Comparison of ENCODE assay signal across 1 cellular context in the genomic region with DNA sequence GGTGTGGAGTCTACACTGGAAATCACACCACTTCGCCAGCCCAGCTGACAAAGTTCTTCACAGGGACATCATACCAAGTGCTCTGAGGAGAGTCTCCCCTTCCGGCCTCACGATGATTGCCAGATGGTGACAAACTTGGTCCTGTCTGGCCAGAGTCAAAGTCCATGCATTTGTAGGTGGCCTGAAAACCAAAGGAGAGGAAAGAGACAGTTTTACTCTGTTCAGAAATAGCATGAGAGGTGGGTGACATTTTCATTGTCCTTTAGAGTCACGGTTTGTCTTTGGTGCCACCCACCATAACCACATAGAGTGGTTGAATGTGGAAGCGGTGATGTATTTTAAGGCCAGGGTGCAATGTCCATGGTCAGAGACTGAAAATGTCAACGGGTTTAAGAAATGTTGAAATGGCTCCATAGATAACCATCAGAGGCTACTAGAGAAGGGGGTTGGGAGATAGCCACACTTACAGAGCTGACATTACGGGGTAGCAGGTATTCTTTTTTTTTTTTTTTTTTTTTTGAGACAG.
TF ChIP-seq lines count a peak whose summit lies in the region.

No MANE protein-coding gene starts in this region.

TF ChIP-seq in HepG2, 621 proteins besides CTCF, POLR2A, EP300 and RAD21 (continued from another document and continues in another):
- no peak; the same call in 1 of the 2 replicates for TF ChIP-seq ZNF160 (CRISPR knock-in tag; IDR thresholded peaks at IDR 0.05)
- TF ChIP-seq POLR2AphosphoS5 (IDR thresholded peaks at IDR 0.05; ENCODE audit: low read depth, low read length), result peak; percentile 62
- TF ChIP-seq HNRNPH1 (optimal IDR thresholded peaks at IDR 0.05; ENCODE audit: low read depth, low read length), result no peak
- TF ChIP-seq, protein P1, sequence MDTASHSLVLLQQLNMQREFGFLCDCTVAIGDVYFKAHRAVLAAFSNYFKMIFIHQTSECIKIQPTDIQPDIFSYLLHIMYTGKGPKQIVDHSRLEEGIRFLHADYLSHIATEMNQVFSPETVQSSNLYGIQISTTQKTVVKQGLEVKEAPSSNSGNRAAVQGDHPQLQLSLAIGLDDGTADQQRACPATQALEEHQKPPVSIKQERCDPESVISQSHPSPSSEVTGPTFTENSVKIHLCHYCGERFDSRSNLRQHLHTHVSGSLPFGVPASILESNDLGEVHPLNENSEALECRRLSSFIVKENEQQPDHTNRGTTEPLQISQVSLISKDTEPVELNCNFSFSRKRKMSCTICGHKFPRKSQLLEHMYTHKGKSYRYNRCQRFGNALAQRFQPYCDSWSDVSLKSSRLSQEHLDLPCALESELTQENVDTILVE (CRISPR knock-in tag; IDR thresholded peaks at IDR 0.05), result 0 out of 2 replicates have a peak, but pooled peaks have one; percentile 45
- TF ChIP-seq ZNF570 (CRISPR knock-in tag; IDR thresholded peaks at IDR 0.05; ENCODE audit: borderline replicate concordance), result no peak
- TF ChIP-seq HOXA5 (CRISPR knock-in tag; IDR thresholded peaks at IDR 0.05), result peak; percentile 58
- TF ChIP-seq ZNF788 (CRISPR knock-in tag; IDR thresholded peaks at IDR 0.05; ENCODE audit: borderline replicate concordance), result peak; percentile 59; the same call in 1 of the 2 replicates
- TF ChIP-seq, protein P2, sequence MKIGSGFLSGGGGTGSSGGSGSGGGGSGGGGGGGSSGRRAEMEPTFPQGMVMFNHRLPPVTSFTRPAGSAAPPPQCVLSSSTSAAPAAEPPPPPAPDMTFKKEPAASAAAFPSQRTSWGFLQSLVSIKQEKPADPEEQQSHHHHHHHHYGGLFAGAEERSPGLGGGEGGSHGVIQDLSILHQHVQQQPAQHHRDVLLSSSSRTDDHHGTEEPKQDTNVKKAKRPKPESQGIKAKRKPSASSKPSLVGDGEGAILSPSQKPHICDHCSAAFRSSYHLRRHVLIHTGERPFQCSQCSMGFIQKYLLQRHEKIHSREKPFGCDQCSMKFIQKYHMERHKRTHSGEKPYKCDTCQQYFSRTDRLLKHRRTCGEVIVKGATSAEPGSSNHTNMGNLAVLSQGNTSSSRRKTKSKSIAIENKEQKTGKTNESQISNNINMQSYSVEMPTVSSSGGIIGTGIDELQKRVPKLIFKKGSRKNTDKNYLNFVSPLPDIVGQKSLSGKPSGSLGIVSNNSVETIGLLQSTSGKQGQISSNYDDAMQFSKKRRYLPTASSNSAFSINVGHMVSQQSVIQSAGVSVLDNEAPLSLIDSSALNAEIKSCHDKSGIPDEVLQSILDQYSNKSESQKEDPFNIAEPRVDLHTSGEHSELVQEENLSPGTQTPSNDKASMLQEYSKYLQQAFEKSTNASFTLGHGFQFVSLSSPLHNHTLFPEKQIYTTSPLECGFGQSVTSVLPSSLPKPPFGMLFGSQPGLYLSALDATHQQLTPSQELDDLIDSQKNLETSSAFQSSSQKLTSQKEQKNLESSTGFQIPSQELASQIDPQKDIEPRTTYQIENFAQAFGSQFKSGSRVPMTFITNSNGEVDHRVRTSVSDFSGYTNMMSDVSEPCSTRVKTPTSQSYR (CRISPR knock-in tag; IDR thresholded peaks at IDR 0.05; ENCODE audit: borderline replicate concordance), result peak; percentile 81; the same call in 1 of the 2 replicates
- TF ChIP-seq RFXAP (CRISPR knock-in tag; IDR thresholded peaks at IDR 0.05; ENCODE audit: borderline replicate concordance), result no peak
- TF ChIP-seq ZNF264 (CRISPR knock-in tag; IDR thresholded peaks at IDR 0.05), result peak; percentile 52; the same call in 1 of the 2 replicates
- TF ChIP-seq ATF1 (CRISPR knock-in tag; IDR thresholded peaks at IDR 0.05), result no peak
- TF ChIP-seq ZNF672 (CRISPR knock-in tag; IDR thresholded peaks at IDR 0.05), result no peak
- TF ChIP-seq MLLT10 (CRISPR knock-in tag; IDR thresholded peaks at IDR 0.05), result no peak
- TF ChIP-seq, protein P3, sequence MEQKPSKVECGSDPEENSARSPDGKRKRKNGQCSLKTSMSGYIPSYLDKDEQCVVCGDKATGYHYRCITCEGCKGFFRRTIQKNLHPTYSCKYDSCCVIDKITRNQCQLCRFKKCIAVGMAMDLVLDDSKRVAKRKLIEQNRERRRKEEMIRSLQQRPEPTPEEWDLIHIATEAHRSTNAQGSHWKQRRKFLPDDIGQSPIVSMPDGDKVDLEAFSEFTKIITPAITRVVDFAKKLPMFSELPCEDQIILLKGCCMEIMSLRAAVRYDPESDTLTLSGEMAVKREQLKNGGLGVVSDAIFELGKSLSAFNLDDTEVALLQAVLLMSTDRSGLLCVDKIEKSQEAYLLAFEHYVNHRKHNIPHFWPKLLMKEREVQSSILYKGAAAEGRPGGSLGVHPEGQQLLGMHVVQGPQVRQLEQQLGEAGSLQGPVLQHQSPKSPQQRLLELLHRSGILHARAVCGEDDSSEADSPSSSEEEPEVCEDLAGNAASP (CRISPR knock-in tag; IDR thresholded peaks at IDR 0.05; ENCODE audit: borderline replicate concordance), result peak; percentile 80; the same call in 1 of the 2 replicates
- 0 out of 2 replicates have a peak, but pooled peaks have one; percentile 11 for TF ChIP-seq MYC (CRISPR knock-in tag; IDR thresholded peaks at IDR 0.05; ENCODE audit: borderline replicate concordance)
- TF ChIP-seq HHEX (CRISPR knock-in tag; IDR thresholded peaks at IDR 0.05), result no peak; the same call in 1 of the 2 replicates
- TF ChIP-seq RFXANK (CRISPR knock-in tag; IDR thresholded peaks at IDR 0.05), result no peak
- no peak for TF ChIP-seq DNMT1 (CRISPR knock-in tag; IDR thresholded peaks at IDR 0.05)
- TF ChIP-seq, protein P4, sequence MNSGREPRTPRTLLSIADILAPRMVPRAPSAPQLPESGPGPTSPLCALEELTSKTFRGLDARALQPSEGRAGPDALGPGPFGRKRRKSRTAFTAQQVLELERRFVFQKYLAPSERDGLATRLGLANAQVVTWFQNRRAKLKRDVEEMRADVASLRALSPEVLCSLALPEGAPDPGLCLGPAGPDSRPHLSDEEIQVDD (CRISPR knock-in tag; IDR thresholded peaks at IDR 0.05; ENCODE audit: borderline replicate concordance), result no peak
- TF ChIP-seq ZNF564 (CRISPR knock-in tag; IDR thresholded peaks at IDR 0.05), result no peak
- TF ChIP-seq IKZF4 (CRISPR knock-in tag; IDR thresholded peaks at IDR 0.05; ENCODE audit: borderline replicate concordance, low read depth, not compliant biosample characterization), result peak; percentile 60
- TF ChIP-seq PRPF4 (IDR thresholded peaks at IDR 0.05; ENCODE audit: low read depth, low read length, poor library complexity, severe bottlenecking), result no peak
- TF ChIP-seq PHF21A (CRISPR knock-in tag; IDR thresholded peaks at IDR 0.05), result peak; percentile 37; the same call in 1 of the 2 replicates
- no peak for TF ChIP-seq SP140L (CRISPR knock-in tag; IDR thresholded peaks at IDR 0.05; ENCODE audit: borderline replicate concordance)
- TF ChIP-seq WIZ (CRISPR knock-in tag; IDR thresholded peaks at IDR 0.05), result 0 out of 2 replicates have a peak, but pooled peaks have one; percentile 35
- TF ChIP-seq, protein P5, sequence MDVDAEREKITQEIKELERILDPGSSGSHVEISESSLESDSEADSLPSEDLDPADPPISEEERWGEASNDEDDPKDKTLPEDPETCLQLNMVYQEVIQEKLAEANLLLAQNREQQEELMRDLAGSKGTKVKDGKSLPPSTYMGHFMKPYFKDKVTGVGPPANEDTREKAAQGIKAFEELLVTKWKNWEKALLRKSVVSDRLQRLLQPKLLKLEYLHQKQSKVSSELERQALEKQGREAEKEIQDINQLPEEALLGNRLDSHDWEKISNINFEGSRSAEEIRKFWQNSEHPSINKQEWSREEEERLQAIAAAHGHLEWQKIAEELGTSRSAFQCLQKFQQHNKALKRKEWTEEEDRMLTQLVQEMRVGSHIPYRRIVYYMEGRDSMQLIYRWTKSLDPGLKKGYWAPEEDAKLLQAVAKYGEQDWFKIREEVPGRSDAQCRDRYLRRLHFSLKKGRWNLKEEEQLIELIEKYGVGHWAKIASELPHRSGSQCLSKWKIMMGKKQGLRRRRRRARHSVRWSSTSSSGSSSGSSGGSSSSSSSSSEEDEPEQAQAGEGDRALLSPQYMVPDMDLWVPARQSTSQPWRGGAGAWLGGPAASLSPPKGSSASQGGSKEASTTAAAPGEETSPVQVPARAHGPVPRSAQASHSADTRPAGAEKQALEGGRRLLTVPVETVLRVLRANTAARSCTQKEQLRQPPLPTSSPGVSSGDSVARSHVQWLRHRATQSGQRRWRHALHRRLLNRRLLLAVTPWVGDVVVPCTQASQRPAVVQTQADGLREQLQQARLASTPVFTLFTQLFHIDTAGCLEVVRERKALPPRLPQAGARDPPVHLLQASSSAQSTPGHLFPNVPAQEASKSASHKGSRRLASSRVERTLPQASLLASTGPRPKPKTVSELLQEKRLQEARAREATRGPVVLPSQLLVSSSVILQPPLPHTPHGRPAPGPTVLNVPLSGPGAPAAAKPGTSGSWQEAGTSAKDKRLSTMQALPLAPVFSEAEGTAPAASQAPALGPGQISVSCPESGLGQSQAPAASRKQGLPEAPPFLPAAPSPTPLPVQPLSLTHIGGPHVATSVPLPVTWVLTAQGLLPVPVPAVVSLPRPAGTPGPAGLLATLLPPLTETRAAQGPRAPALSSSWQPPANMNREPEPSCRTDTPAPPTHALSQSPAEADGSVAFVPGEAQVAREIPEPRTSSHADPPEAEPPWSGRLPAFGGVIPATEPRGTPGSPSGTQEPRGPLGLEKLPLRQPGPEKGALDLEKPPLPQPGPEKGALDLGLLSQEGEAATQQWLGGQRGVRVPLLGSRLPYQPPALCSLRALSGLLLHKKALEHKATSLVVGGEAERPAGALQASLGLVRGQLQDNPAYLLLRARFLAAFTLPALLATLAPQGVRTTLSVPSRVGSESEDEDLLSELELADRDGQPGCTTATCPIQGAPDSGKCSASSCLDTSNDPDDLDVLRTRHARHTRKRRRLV (CRISPR knock-in tag; IDR thresholded peaks at IDR 0.05), result peak; percentile 72; the same call in 1 of the 2 replicates
- TF ChIP-seq NFIC (IDR thresholded peaks at IDR 0.05; ENCODE audit: low read length), result peak; percentile 60; the same call in 1 of the 2 replicates
- peak; percentile 75; the same call in 1 of the 2 replicates for TF ChIP-seq ZBTB20 (CRISPR knock-in tag; IDR thresholded peaks at IDR 0.05; ENCODE audit: borderline replicate concordance, low read depth)
- 0 out of 2 replicates have a peak, but pooled peaks have one; percentile 35 for TF ChIP-seq ZNF136 (CRISPR knock-in tag; IDR thresholded peaks at IDR 0.05; ENCODE audit: low read depth)
- TF ChIP-seq, protein P6, sequence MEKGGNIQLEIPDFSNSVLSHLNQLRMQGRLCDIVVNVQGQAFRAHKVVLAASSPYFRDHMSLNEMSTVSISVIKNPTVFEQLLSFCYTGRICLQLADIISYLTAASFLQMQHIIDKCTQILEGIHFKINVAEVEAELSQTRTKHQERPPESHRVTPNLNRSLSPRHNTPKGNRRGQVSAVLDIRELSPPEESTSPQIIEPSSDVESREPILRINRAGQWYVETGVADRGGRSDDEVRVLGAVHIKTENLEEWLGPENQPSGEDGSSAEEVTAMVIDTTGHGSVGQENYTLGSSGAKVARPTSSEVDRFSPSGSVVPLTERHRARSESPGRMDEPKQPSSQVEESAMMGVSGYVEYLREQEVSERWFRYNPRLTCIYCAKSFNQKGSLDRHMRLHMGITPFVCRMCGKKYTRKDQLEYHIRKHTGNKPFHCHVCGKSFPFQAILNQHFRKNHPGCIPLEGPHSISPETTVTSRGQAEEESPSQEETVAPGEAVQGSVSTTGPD (CRISPR knock-in tag; IDR thresholded peaks at IDR 0.05), result peak; percentile 62; the same call in 1 of the 2 replicates
- no peak for TF ChIP-seq ZNF143 (CRISPR knock-in tag; IDR thresholded peaks at IDR 0.05)
- no peak for TF ChIP-seq ZNF124 (CRISPR knock-in tag; IDR thresholded peaks at IDR 0.05)
- TF ChIP-seq KAT8 (CRISPR knock-in tag; IDR thresholded peaks at IDR 0.05), result peak; percentile 42; the same call in 1 of the 2 replicates
- no peak for TF ChIP-seq MBNL3 (CRISPR knock-in tag; conservative IDR thresholded peaks at IDR 0.05)
- TF ChIP-seq, protein P7, sequence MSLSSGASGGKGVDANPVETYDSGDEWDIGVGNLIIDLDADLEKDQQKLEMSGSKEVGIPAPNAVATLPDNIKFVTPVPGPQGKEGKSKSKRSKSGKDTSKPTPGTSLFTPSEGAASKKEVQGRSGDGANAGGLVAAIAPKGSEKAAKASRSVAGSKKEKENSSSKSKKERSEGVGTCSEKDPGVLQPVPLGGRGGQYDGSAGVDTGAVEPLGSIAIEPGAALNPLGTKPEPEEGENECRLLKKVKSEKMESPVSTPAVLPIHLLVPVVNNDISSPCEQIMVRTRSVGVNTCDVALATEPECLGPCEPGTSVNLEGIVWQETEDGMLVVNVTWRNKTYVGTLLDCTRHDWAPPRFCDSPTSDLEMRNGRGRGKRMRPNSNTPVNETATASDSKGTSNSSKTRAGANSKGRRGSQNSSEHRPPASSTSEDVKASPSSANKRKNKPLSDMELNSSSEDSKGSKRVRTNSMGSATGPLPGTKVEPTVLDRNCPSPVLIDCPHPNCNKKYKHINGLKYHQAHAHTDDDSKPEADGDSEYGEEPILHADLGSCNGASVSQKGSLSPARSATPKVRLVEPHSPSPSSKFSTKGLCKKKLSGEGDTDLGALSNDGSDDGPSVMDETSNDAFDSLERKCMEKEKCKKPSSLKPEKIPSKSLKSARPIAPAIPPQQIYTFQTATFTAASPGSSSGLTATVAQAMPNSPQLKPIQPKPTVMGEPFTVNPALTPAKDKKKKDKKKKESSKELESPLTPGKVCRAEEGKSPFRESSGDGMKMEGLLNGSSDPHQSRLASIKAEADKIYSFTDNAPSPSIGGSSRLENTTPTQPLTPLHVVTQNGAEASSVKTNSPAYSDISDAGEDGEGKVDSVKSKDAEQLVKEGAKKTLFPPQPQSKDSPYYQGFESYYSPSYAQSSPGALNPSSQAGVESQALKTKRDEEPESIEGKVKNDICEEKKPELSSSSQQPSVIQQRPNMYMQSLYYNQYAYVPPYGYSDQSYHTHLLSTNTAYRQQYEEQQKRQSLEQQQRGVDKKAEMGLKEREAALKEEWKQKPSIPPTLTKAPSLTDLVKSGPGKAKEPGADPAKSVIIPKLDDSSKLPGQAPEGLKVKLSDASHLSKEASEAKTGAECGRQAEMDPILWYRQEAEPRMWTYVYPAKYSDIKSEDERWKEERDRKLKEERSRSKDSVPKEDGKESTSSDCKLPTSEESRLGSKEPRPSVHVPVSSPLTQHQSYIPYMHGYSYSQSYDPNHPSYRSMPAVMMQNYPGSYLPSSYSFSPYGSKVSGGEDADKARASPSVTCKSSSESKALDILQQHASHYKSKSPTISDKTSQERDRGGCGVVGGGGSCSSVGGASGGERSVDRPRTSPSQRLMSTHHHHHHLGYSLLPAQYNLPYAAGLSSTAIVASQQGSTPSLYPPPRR (CRISPR knock-in tag; IDR thresholded peaks at IDR 0.05; ENCODE audit: borderline replicate concordance), result no peak
- TF ChIP-seq ZNF256 (CRISPR knock-in tag; conservative IDR thresholded peaks at IDR 0.05), result no peak
- TF ChIP-seq FOSL2 (CRISPR knock-in tag; IDR thresholded peaks at IDR 0.05), result peak; percentile 61
- 0 out of 2 replicates have a peak, but pooled peaks have one; percentile 12 for TF ChIP-seq NFKBIZ (CRISPR knock-in tag; IDR thresholded peaks at IDR 0.05)
- TF ChIP-seq ZNF605 (CRISPR knock-in tag; IDR thresholded peaks at IDR 0.05), result no peak
- TF ChIP-seq ZZZ3 (CRISPR knock-in tag; IDR thresholded peaks at IDR 0.05; ENCODE audit: borderline replicate concordance), result no peak
